In the genomic region with DNA sequence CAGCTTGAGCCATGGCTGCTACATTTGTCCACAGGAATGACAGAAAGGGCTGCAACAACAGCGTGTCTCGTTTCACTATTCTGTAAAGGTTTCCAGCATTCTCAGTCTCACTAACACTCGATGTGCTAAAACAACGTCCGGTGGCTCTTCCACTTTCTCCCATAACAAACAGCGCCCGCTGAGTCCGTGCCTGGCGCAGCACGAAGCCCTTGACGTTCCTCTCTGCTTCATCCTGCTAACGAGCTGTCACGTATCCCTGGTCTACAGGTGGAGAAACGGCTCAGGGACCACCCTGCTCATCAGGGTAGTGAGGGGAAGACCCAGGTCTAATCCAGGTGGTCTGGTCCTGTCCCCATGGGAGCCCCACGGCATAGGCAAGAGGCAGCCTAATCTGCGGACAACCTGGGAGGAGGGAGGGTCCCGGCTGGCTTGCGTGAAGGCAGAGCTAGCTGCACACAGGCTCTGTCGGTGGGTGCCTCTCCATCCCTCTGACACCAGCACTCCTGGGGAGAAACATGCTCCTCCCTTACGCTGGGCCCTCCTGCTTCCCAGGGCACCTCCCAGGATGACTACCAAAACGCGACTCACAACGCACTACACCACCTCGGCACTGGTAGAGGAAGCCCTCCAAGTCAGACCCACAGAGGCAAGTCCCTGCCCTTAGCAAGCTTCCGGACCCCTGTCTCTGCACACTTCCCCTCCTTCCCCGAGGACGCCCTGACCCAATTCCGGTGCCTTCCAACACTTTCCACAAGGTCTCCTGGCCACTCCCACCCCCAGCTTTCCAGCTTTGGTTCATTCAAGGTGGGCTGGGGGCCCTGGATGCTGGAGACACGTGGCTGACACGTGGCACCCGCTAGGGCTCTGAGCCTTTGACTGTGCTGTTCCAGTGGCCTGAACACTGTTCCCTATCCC, we compare ENCODE assay signal across 22 cellular contexts. TPM values are rescaled to one million over a fixed set of nuclear protein-coding genes. Genes with fewer than 3 reads are reported as not detected.
DNase-seq lines count a peak whose midpoint lies in the region; ATAC-seq and TF ChIP-seq lines count a peak whose summit lies in the region.
"Had no signal": no experiment of that assay in that cellular context is flagged by ENCODE, and none has a peak within 500 bp of the region (broad histone marks: within the 10 kb centered on the region; RNA-seq: fewer than 3 reads in every experiment).

No MANE protein-coding gene starts in this region.

- no peaks in the 10 kb centered on the region for H3K9me3 ChIP-seq in SU-DHL-6 (ENCODE audit: insufficient read depth, low read length)
- H3K9me3 ChIP-seq in GM23248 (ENCODE audit: low read depth): no peaks in the 10 kb centered on the region
- H3K9me3 ChIP-seq: gastroesophageal sphincter, MG63, SK-N-SH had no signal

- H3K27me3 ChIP-seq in SU-DHL-6 (ENCODE audit: low read length) (no peaks in the 10 kb centered on the region), GM23248 (replicated peaks; ENCODE audit: insufficient read depth) (no peaks in the 10 kb centered on the region)
- H3K27me3 ChIP-seq: gastroesophageal sphincter, MG63 had no signal

- peaks cover 89% of the 10 kb centered on the region for H3K4me1 Mint-ChIP-seq in stimulated activated memory B cell treated with anti-CD40 and anti-IgM and Interleukin-4, amounts not matched to agents 10 μg/mL and 1 μg/mL and 100 μg/mL, for 72 hours
- H3K4me1 Mint-ChIP-seq: activated CD4-positive, alpha-beta T cell treated with anti-CD3 and anti-CD28 coated beads, Interleukin-2, amount 10 ng/mL, durations not matched to agents 7 days and 5 days had no signal

- 92% methylated on average over 31 of the region's 31 CpGs for WGBS in GM23248 (ENCODE audit: low coverage in 1 of 2, low lambda C conversion rate in 2 of 2, missing lambda C conversion rate in 2 of 2), 2 experiments

- H4K20me1 ChIP-seq in SU-DHL-6 (ENCODE audit: low read depth, low read length) (no peaks in the 10 kb centered on the region), GM23248 (ENCODE audit: insufficient read depth) (no peaks in the 10 kb centered on the region)

- peaks cover 83% of the 10 kb centered on the region for H3K79me2 ChIP-seq in SU-DHL-6 (ENCODE audit: insufficient read depth, low read length)
- peaks cover 81% of the 10 kb centered on the region for H3K79me2 ChIP-seq in GM23248 (ENCODE audit: insufficient read depth)

- in situ Hi-C loops in GM23248 (cut with MboI): no loop called here

- H3F3A ChIP-seq in SU-DHL-6 (ENCODE audit: insufficient read depth) (peaks cover 10% of the 10 kb centered on the region), GM23248 (ENCODE audit: insufficient read depth) (no peaks in the 10 kb centered on the region)

- H3K9me3 Mint-ChIP-seq in stimulated activated memory B cell treated with anti-CD40 and anti-IgM and Interleukin-4, amounts not matched to agents 10 μg/mL and 1 μg/mL and 100 μg/mL, for 72 hours: no peaks in the 10 kb centered on the region
- H3K9me3 Mint-ChIP-seq: activated CD4-positive, alpha-beta T cell treated with anti-CD3 and anti-CD28 coated beads, Interleukin-2, amount 10 ng/mL, durations not matched to agents 7 days and 5 days; natural killer cell had no signal

- H3K9me2 ChIP-seq in SU-DHL-6 (replicated peaks; ENCODE audit: insufficient read depth, low read length): no peaks in the 10 kb centered on the region
- no peaks in the 10 kb centered on the region for H3K9me2 ChIP-seq in GM23248 (ENCODE audit: insufficient read depth)
- H3K9me2 ChIP-seq: SK-N-SH had no signal

- H3K9ac ChIP-seq in SU-DHL-6 (ENCODE audit: low read length) (no peak overlapping the region), GM23248 (no peak overlapping the region)
- H3K9ac ChIP-seq: SK-N-SH had no signal

- no peak overlapping the region for H3K4me3 Mint-ChIP-seq in stimulated activated memory B cell treated with anti-CD40 and anti-IgM and Interleukin-4, amounts not matched to agents 10 μg/mL and 1 μg/mL and 100 μg/mL, for 72 hours
- H3K4me3 Mint-ChIP-seq: activated CD4-positive, alpha-beta T cell treated with anti-CD3 and anti-CD28 coated beads, Interleukin-2, amount 10 ng/mL, durations not matched to agents 7 days and 5 days; natural killer cell had no signal

- no peaks in the 10 kb centered on the region for H3K27me3 Mint-ChIP-seq in stimulated activated memory B cell treated with anti-CD40 and anti-IgM and Interleukin-4, amounts not matched to agents 10 μg/mL and 1 μg/mL and 100 μg/mL, for 72 hours
- H3K27me3 Mint-ChIP-seq: activated CD4-positive, alpha-beta T cell treated with anti-CD3 and anti-CD28 coated beads, Interleukin-2, amount 10 ng/mL, durations not matched to agents 7 days and 5 days had no signal

- H2AFZ ChIP-seq in SU-DHL-6 (ENCODE audit: low read depth, low read length, severe bottlenecking) (no peak overlapping the region), GM23248 (no peak overlapping the region)
- H2AFZ ChIP-seq: PC-9 had no signal

- no peaks in the 10 kb centered on the region for H3K36me3 ChIP-seq in SU-DHL-6 (ENCODE audit: low read length)
- no peaks in the 10 kb centered on the region for H3K36me3 ChIP-seq in GM23248 (ENCODE audit: low read depth)
- H3K36me3 ChIP-seq: gastroesophageal sphincter had no signal

- ATAC-seq in stimulated activated memory B cell treated with anti-CD40 and anti-IgM and Interleukin-4, amounts not matched to agents 10 μg/mL and 1 μg/mL and 100 μg/mL, for 72 hours: no peak
- no peak for ATAC-seq in HG03135 (IDR thresholded peaks at IDR 0.05; ENCODE audit: unreplicated experiment)
- ATAC-seq: gastroesophageal sphincter; natural killer cell; stimulated activated naive CD8-positive, alpha-beta T cell treated with anti-CD3 and anti-CD28 coated beads, Interleukin-15, Interleukin-2, amounts not matched to agents 100 U/mL and 50 U/mL, for 24 hours had no signal

- peaks cover 16% of the 10 kb centered on the region for H3K36me3 Mint-ChIP-seq in stimulated activated memory B cell treated with anti-CD40 and anti-IgM and Interleukin-4, amounts not matched to agents 10 μg/mL and 1 μg/mL and 100 μg/mL, for 72 hours
- H3K36me3 Mint-ChIP-seq: natural killer cell had no signal

- no peak overlapping the region for H3K4me2 ChIP-seq in SU-DHL-6 (ENCODE audit: low read depth, low read length, poor library complexity, severe bottlenecking)
- H3K4me2 ChIP-seq in GM23248 (ENCODE audit: unreplicated experiment): no peak overlapping the region
- H3K4me2 ChIP-seq: PC-9, SK-N-SH had no signal

- H3K27ac ChIP-seq in SU-DHL-6 (ENCODE audit: low read depth, low read length) (peak overlapping the region; percentile 30; the same call in 1 of the 2 replicates), GM23248 (no peak overlapping the region)
- H3K27ac ChIP-seq: C4-2B, epithelial cell of prostate, gastroesophageal sphincter, PC-9 had no signal

- no peak for TF ChIP-seq CTCF in SU-DHL-6 (IDR thresholded peaks at IDR 0.05; ENCODE audit: insufficient read depth, low read length, poor library complexity, severe bottlenecking)

- H3K4me1 ChIP-seq in GM23248 (ENCODE audit: insufficient read depth): no peaks in the 10 kb centered on the region

- DNase-seq in NCI-H1417 (lab: John Stamatoyannopoulos, UW) (peak in 2 of 3 experiments; percentile 3 to 20), NCI-H1417 treated with DMSO at 0.1 percent for 48 hours (lab: John Stamatoyannopoulos, UW) (no peak), left kidney (ENCODE audit: low read depth, low spot score) (peak; percentile 67), GM23248 (no peak)
- DNase-seq in stimulated activated CD4-positive, alpha-beta T cell treated with anti-CD3 and anti-CD28 coated beads, Interleukin-15, amount 100 ng/mL, for 24 hours: no peak
- DNase-seq: activated CD4-positive, alpha-beta T cell treated with anti-CD3 and anti-CD28 coated beads, Interleukin-2, amount 10 ng/mL, durations not matched to agents 7 days and 5 days; activated naive CD4-positive, alpha-beta T cell; DMS153; MG63; natural killer cell; NCI-H2081 treated with DMSO at 0.1 percent for 48 hours; NCI-H82; PC-9; SK-N-SH; stimulated activated naive CD8-positive, alpha-beta T cell treated with anti-CD3 and anti-CD28 coated beads, Interleukin-15, Interleukin-2, amounts not matched to agents 100 U/mL and 50 U/mL, for 24 hours had no signal

- H3K27ac Mint-ChIP-seq in stimulated activated memory B cell treated with anti-CD40 and anti-IgM and Interleukin-4, amounts not matched to agents 10 μg/mL and 1 μg/mL and 100 μg/mL, for 72 hours: peak overlapping the region; percentile 87
- H3K27ac Mint-ChIP-seq: activated CD4-positive, alpha-beta T cell treated with anti-CD3 and anti-CD28 coated beads, Interleukin-2, amount 10 ng/mL, durations not matched to agents 7 days and 5 days; natural killer cell had no signal

- no peak overlapping the region for H3K4me3 ChIP-seq in SU-DHL-6 (ENCODE audit: insufficient read depth, low read length, poor library complexity, severe bottlenecking)
- no peak overlapping the region for H3K4me3 ChIP-seq in GM23248
- H3K4me3 ChIP-seq: gastroesophageal sphincter, lung, MG63, PC-9 had no signal

RNA-seq across cellular contexts. Expression of gene VAV2, which starts 43.3 kb away (rescaled TPM):
- 8.3 and 9.0 TPM in 2 replicates for total RNA-seq in GM23248 (2014; rRNA removed; shearing (Covaris generic))
- 6.7 and 7.3 TPM in 2 replicates for polyA plus RNA-seq in GM23248 (2016; fragmentation: Nextera tagmentation; extraction: Ambion mirVana)

Comparison
In these comparisons a context has a peak if more than half of its experiments do, and no peak if none do; other contexts are left out.
1. DNase-seq: peak in NCI-H1417 (2 of 3) and left kidney (single experiment); none in NCI-H1417 treated with DMSO at 0.1 percent for 48 hours (single experiment), GM23248 (single experiment) and stimulated activated CD4-positive, alpha-beta T cell treated with anti-CD3 and anti-CD28 coated beads, Interleukin-15, amount 100 ng/mL, for 24 hours (single experiment).